ENCODE assay signal across 8 cellular contexts in genomic region chr7:102748605-102749322, GRCh38. TPM values are rescaled to one million over a fixed set of nuclear protein-coding genes. Genes with fewer than 3 reads are reported as not detected.
DNase-seq lines count a peak whose midpoint lies in the region; ATAC-seq and TF ChIP-seq lines count a peak whose summit lies in the region.
"Not testable (repeated sequence)": the region's sequence is repeated elsewhere in the genome, so short reads cannot be mapped to it uniquely, and the experiment has no call there.

Gene FAM185A, plus strand, starts transcription at chr7:102748999. Its CDS starts 209 bp downstream, at chr7:102749208.

- H3K27me3 Mint-ChIP-seq in H9 (ENCODE audit: low read depth); natural killer cell treated with Interleukin-12 subunit alpha and Interleukin-12 subunit beta and Interleukin-15 and Interleukin-18, amount 100 ng/mL, for 72 hours: not testable (repeated sequence)

- H4K20me1 ChIP-seq in H9 (ENCODE audit: control insufficient read depth, insufficient read depth, insufficient read length), result not testable (repeated sequence)

- H2BK20ac ChIP-seq in H9 (ENCODE audit: low read depth, low read length, poor library complexity, severe bottlenecking), result not testable (repeated sequence)

- not testable (repeated sequence) for H3K79me1 ChIP-seq in H9 (ENCODE audit: insufficient read depth, low read depth, low read length, poor library complexity, severe bottlenecking)

- not testable (repeated sequence) for TF ChIP-seq CTCF in H9 (conservative IDR thresholded peaks at IDR 0.05); fibroblast of the aortic adventitia (IDR thresholded peaks at IDR 0.05; ENCODE audit: insufficient read depth, low read length)

- no CpG with 5 or more reads among the region's 35 CpGs for WGBS in H9 (ENCODE audit: extremely low coverage, insufficient read length, low lambda C conversion rate)

- peak within 1 kb of the TSS; percentile 91 for H3K14ac ChIP-seq in H9 (ENCODE audit: insufficient read depth, low read length)

- H4K8ac ChIP-seq in H9 (replicated peaks; ENCODE audit: insufficient read length, low read depth, low read length), result not testable (repeated sequence)

- H3K27me3 ChIP-seq in H9 (ENCODE audit: insufficient read depth, low read length), result not testable (repeated sequence)

- not testable (repeated sequence) for H3K27ac ChIP-seq in H9 (ENCODE audit: insufficient read length, low read depth, low read length)

- TF ChIP-seq POLR2A in Raji (IDR thresholded peaks at IDR 0.05; ENCODE audit: insufficient read depth, low read depth, low read length), result peak; percentile 55

- peak; percentile 100 for DNase-seq in H9
- peak; percentile 100 for DNase-seq in M059J (ENCODE audit: low read depth)
- DNase-seq in activated effector memory CD4-positive, alpha-beta T cell treated with anti-CD3 and anti-CD28 coated beads, Interleukin-2, amount 50 U/mL, for 16 hours, result peak; percentile 98
- peak; percentile 99 for DNase-seq in fibroblast of the aortic adventitia (ENCODE audit: low read depth)
- DNase-seq in natural killer cell treated with Interleukin-12 subunit alpha and Interleukin-12 subunit beta and Interleukin-15 and Interleukin-18, amount 100 ng/mL, for 72 hours (ENCODE audit: low spot score), result peak; percentile 97
- peak; percentile 96 for DNase-seq in stimulated activated naive CD4-positive, alpha-beta T cell treated with Interleukin-2 at 50 U/mL for 16 hours (lab: John Stamatoyannopoulos, UW)

- not testable (repeated sequence) for H4K5ac ChIP-seq in H9 (ENCODE audit: insufficient read length, low read depth, low read length)

- not testable (repeated sequence) for H3K23me2 ChIP-seq in H9 (ENCODE audit: insufficient read length, low read depth, low read length, poor library complexity, severe bottlenecking)

- H4K91ac ChIP-seq in H9 (ENCODE audit: insufficient read length, low read depth, low read length), result not testable (repeated sequence)

- peaks cover 8 to 18% of the 10 kb centered on the region in 2 experiments for H3K4me1 Mint-ChIP-seq in H9
- H3K4me1 Mint-ChIP-seq in natural killer cell treated with Interleukin-12 subunit alpha and Interleukin-12 subunit beta and Interleukin-15 and Interleukin-18, amount 100 ng/mL, for 72 hours (ENCODE audit: low read depth in 2 of 2), result not testable (repeated sequence)

- H3K4me1 ChIP-seq in ES-I3 (ENCODE audit: insufficient read depth, low read length); H9 (ENCODE audit: insufficient read depth, low read length): not testable (repeated sequence)

- peak within 1 kb of the TSS; percentile 90 for H2AFZ ChIP-seq in H9 (ENCODE audit: low read length)

- not testable (repeated sequence) for H3K18ac ChIP-seq in H9 (ENCODE audit: insufficient read length, low read depth, low read length)

- H3K79me2 ChIP-seq in H9 (ENCODE audit: insufficient read depth, low read length), result not testable (repeated sequence)

- peak within 1 kb of the TSS; percentile 87 to 90 for H3K4me3 Mint-ChIP-seq in H9
- peak within 1 kb of the TSS; percentile 81 for H3K4me3 Mint-ChIP-seq in natural killer cell treated with Interleukin-12 subunit alpha and Interleukin-12 subunit beta and Interleukin-15 and Interleukin-18, amount 100 ng/mL, for 72 hours

- H3K56ac ChIP-seq in H9 (ENCODE audit: insufficient read length, low read depth, low read length), result not testable (repeated sequence)

- not testable (repeated sequence) for H3K9me3 Mint-ChIP-seq in H9; natural killer cell treated with Interleukin-12 subunit alpha and Interleukin-12 subunit beta and Interleukin-15 and Interleukin-18, amount 100 ng/mL, for 72 hours

- not testable (repeated sequence) for H2BK15ac ChIP-seq in H9 (ENCODE audit: low read depth, low read length)

- not testable (repeated sequence) for H3K36me3 ChIP-seq in ES-I3 (ENCODE audit: insufficient read depth, low read length)

- H3K27ac Mint-ChIP-seq in H9, result peak within 1 kb of the TSS; percentile 79 to 92 (median 86); a peak in 6 of 7 replicates
- H3K27ac Mint-ChIP-seq in natural killer cell treated with Interleukin-12 subunit alpha and Interleukin-12 subunit beta and Interleukin-15 and Interleukin-18, amount 100 ng/mL, for 72 hours, result peak within 1 kb of the TSS; percentile 22 to 31

- H3T11ph ChIP-seq in H9 (ENCODE audit: low read length), result not testable (repeated sequence)

- H2AK5ac ChIP-seq in H9 (ENCODE audit: insufficient read length, low read length), result not testable (repeated sequence)

- H3K4ac ChIP-seq in H9 (ENCODE audit: low read depth, low read length), result not testable (repeated sequence)

- not testable (repeated sequence) for H2BK120ac ChIP-seq in H9 (ENCODE audit: low read depth, low read length, poor library complexity, severe bottlenecking)

- not testable (repeated sequence) for H3K23ac ChIP-seq in H9 (ENCODE audit: insufficient read length, low read depth, low read length)

- H3K4me3 ChIP-seq in fibroblast of the aortic adventitia (ENCODE audit: low read depth, low read length), result peak within 1 kb of the TSS; percentile 71

- H2BK12ac ChIP-seq in H9 (ENCODE audit: insufficient read length, low read depth, low read length), result not testable (repeated sequence)

- not testable (repeated sequence) for H3K36me3 Mint-ChIP-seq in H9 (ENCODE audit: insufficient read depth in 1 of 3, low read depth in 3 of 3); natural killer cell treated with Interleukin-12 subunit alpha and Interleukin-12 subunit beta and Interleukin-15 and Interleukin-18, amount 100 ng/mL, for 72 hours

- H3K9ac ChIP-seq in ES-I3 (ENCODE audit: low read depth, low read length) (peak within 1 kb of the TSS; percentile 56), H9 (ENCODE audit: extremely low read depth, insufficient read length, low read length) (peak within 1 kb of the TSS; percentile 65)

- H3K9me3 ChIP-seq in ES-I3 (ENCODE audit: control insufficient read depth, insufficient read depth, low read length); H9 (ENCODE audit: control insufficient read depth, low read depth, low read length): not testable (repeated sequence)

- not testable (repeated sequence) for H2BK5ac ChIP-seq in H9 (ENCODE audit: insufficient read length, low read length)

- peak within 1 kb of the TSS; percentile 71 for H3K4me2 ChIP-seq in H9 (ENCODE audit: insufficient read depth, insufficient read length, low read length)

- ATAC-seq in natural killer cell treated with Interleukin-12 subunit alpha and Interleukin-12 subunit beta and Interleukin-15 and Interleukin-18, amount 100 ng/mL, for 72 hours, result peak; percentile 100

RNA-seq across cellular contexts. Expression of gene FAM185A, which starts in this region (rescaled TPM):
- total RNA-seq in H9 (2021), result 5.6 and 7.0 TPM in 2 replicates
- 4.6 and 8.3 TPM in 2 replicates for total RNA-seq in M059J (2014; rRNA removed; shearing (Covaris generic))
- 8.4 and 35.3 TPM in 2 replicates for total RNA-seq in fibroblast of the aortic adventitia (ENCODE audit: low replicate concordance)
- 10 to 100 TPM in 1 of 2 donors, 1 to 10 TPM in 1; 8.2 to 15.6 TPM for total RNA-seq in natural killer cell treated with Interleukin-12 subunit alpha and Interleukin-12 subunit beta and Interleukin-15 and Interleukin-18, amount 100 ng/mL, for 72 hours
